ENCODE assay signal across 11 cellular contexts in genomic region chr15:74400915-74401757, GRCh38. TPM values are rescaled to one million over a fixed set of nuclear protein-coding genes. Genes with fewer than 3 reads are reported as not detected.
DNase-seq lines count a peak whose midpoint lies in the region; ATAC-seq, FAIRE-seq and TF ChIP-seq lines count a peak whose summit lies in the region.
"Had no signal": no experiment of that assay in that cellular context is flagged by ENCODE, and none has a peak within 500 bp of the region (broad histone marks: within the 10 kb centered on the region; RNA-seq: fewer than 3 reads in every experiment).

No MANE protein-coding gene starts in this region.

- no peak overlapping the region for H4K8ac ChIP-seq in trophoblast cell (ENCODE audit: low read depth, low read length)

- intact Hi-C loops in activated T-helper 1 cell treated with anti-CD3 and anti-CD28 coated beads, Interleukin-12 subunit alpha, Interleukin-12 subunit beta, Interleukin-2, Interleukin-4 antibody, amounts not matched to agents 30 ng/mL and 10 ng/mL and 1 ng/mL, durations not matched to agents 14 hours and 24 hours and 36 hours (cut with micrococcal nuclease) = no loop called here

- no peak overlapping the region for H3K4me2 ChIP-seq in trophoblast cell (ENCODE audit: low read length)

- H2AK5ac ChIP-seq in trophoblast cell (ENCODE audit: low read length) = no peak overlapping the region

- no peak overlapping the region for H3K14ac ChIP-seq in trophoblast cell (ENCODE audit: low read length)

- H3K4me1 ChIP-seq in trophoblast cell (ENCODE audit: control insufficient read depth in 1 of 2, insufficient read depth in 2 of 2, low read length in 2 of 2) = peaks cover 26 to 28% of the 10 kb centered on the region in 2 experiments

- peak overlapping the region; percentile 8 for H2BK120ac ChIP-seq in trophoblast cell (ENCODE audit: insufficient read depth, low read length, poor library complexity)

- peaks cover 47 to 82% (median 79%) of the 10 kb centered on the region in 3 donors for H3K4me1 Mint-ChIP-seq in IgD-negative memory B cell
- H3K4me1 Mint-ChIP-seq in activated T-helper 1 cell treated with anti-CD3 and anti-CD28 coated beads, Interleukin-12 subunit alpha, Interleukin-12 subunit beta, Interleukin-2, Interleukin-4 antibody, amounts not matched to agents 30 ng/mL and 10 ng/mL and 1 ng/mL, durations not matched to agents 14 hours and 24 hours and 36 hours (ENCODE audit: low read depth) = peaks cover 94% of the 10 kb centered on the region

- peaks cover 22% of the 10 kb centered on the region for H3K79me1 ChIP-seq in trophoblast cell (ENCODE audit: low read length)

- H2AFZ ChIP-seq in trophoblast cell (ENCODE audit: insufficient read depth, low read length, poor library complexity) = no peak overlapping the region

- no peaks in the 10 kb centered on the region for H3K9me3 Mint-ChIP-seq in IgD-negative memory B cell
- no peaks in the 10 kb centered on the region for H3K9me3 Mint-ChIP-seq in activated T-helper 1 cell treated with anti-CD3 and anti-CD28 coated beads, Interleukin-12 subunit alpha, Interleukin-12 subunit beta, Interleukin-2, Interleukin-4 antibody, amounts not matched to agents 30 ng/mL and 10 ng/mL and 1 ng/mL, durations not matched to agents 14 hours and 24 hours and 36 hours
- H3K9me3 Mint-ChIP-seq: endodermal cell had no signal

- H3K18ac ChIP-seq in trophoblast cell (ENCODE audit: low read length) = no peak overlapping the region

- H2BK12ac ChIP-seq in trophoblast cell (ENCODE audit: low read length) = no peak overlapping the region

- no CpG with 5 or more reads among the region's 11 CpGs for WGBS in trophoblast cell (ENCODE audit: extremely low coverage, insufficient coverage, insufficient read length)

- peak overlapping the region in 3 of 4 donors; percentile 44 to 88 (median 71) for H3K4me3 Mint-ChIP-seq in IgD-negative memory B cell
- peak overlapping the region; percentile 57 for H3K4me3 Mint-ChIP-seq in activated T-helper 1 cell treated with anti-CD3 and anti-CD28 coated beads, Interleukin-12 subunit alpha, Interleukin-12 subunit beta, Interleukin-2, Interleukin-4 antibody, amounts not matched to agents 30 ng/mL and 10 ng/mL and 1 ng/mL, durations not matched to agents 14 hours and 24 hours and 36 hours
- H3K4me3 Mint-ChIP-seq: endodermal cell had no signal

- FAIRE-seq in GM12891 (lab: Jason Lieb, UNC) = peak; percentile 84

- peak overlapping the region; percentile 4 for H4K91ac ChIP-seq in trophoblast cell (ENCODE audit: low read depth, low read length)

- no peak overlapping the region for H3K27ac ChIP-seq in trophoblast cell (ENCODE audit: low read depth, low read length)

- no peak overlapping the region for H3K9ac ChIP-seq in trophoblast cell (ENCODE audit: low read length)

- no peaks in the 10 kb centered on the region for H3K36me3 Mint-ChIP-seq in IgD-negative memory B cell
- peaks cover 18% of the 10 kb centered on the region for H3K36me3 Mint-ChIP-seq in activated T-helper 1 cell treated with anti-CD3 and anti-CD28 coated beads, Interleukin-12 subunit alpha, Interleukin-12 subunit beta, Interleukin-2, Interleukin-4 antibody, amounts not matched to agents 30 ng/mL and 10 ng/mL and 1 ng/mL, durations not matched to agents 14 hours and 24 hours and 36 hours (ENCODE audit: low read depth)

- H4K12ac ChIP-seq in trophoblast cell (ENCODE audit: low read depth, low read length) = no peak overlapping the region

- no peaks in the 10 kb centered on the region for H3K27me3 Mint-ChIP-seq in IgD-negative memory B cell
- no peaks in the 10 kb centered on the region for H3K27me3 Mint-ChIP-seq in activated T-helper 1 cell treated with anti-CD3 and anti-CD28 coated beads, Interleukin-12 subunit alpha, Interleukin-12 subunit beta, Interleukin-2, Interleukin-4 antibody, amounts not matched to agents 30 ng/mL and 10 ng/mL and 1 ng/mL, durations not matched to agents 14 hours and 24 hours and 36 hours (ENCODE audit: insufficient read depth)

- H3K27me3 ChIP-seq in trophoblast cell (ENCODE audit: insufficient read depth, low read length) = no peaks in the 10 kb centered on the region

- peaks cover 4% of the 10 kb centered on the region for H3K79me2 ChIP-seq in trophoblast cell (ENCODE audit: control insufficient read depth, insufficient read depth, low read length, poor library complexity)

- ATAC-seq in GM18498 (IDR thresholded peaks at IDR 0.05; ENCODE audit: unreplicated experiment) = no peak
- no peak for ATAC-seq in GM21576 (IDR thresholded peaks at IDR 0.05; ENCODE audit: unreplicated experiment)
- ATAC-seq in HG03139 (IDR thresholded peaks at IDR 0.05; ENCODE audit: unreplicated experiment) = no peak
- ATAC-seq: right cardiac atrium had no signal

- H3K27ac Mint-ChIP-seq in IgD-negative memory B cell = peak overlapping the region; percentile 74 to 94 (median 78)
- peak overlapping the region; percentile 85 for H3K27ac Mint-ChIP-seq in activated T-helper 1 cell treated with anti-CD3 and anti-CD28 coated beads, Interleukin-12 subunit alpha, Interleukin-12 subunit beta, Interleukin-2, Interleukin-4 antibody, amounts not matched to agents 30 ng/mL and 10 ng/mL and 1 ng/mL, durations not matched to agents 14 hours and 24 hours and 36 hours
- H3K27ac Mint-ChIP-seq: endodermal cell had no signal

- no peaks in the 10 kb centered on the region for H3K36me3 ChIP-seq in trophoblast cell (ENCODE audit: control insufficient read depth in 1 of 2, insufficient read depth in 2 of 2, low read length in 2 of 2)

- no peak overlapping the region for H2BK5ac ChIP-seq in trophoblast cell (ENCODE audit: low read depth, low read length, poor library complexity)

- DNase-seq in GM12891 (ENCODE audit: insufficient read length, low spot score) (no peak), trophoblast cell (no peak)
- DNase-seq in activated T-helper 1 cell treated with anti-CD3 and anti-CD28 coated beads, Interleukin-12 subunit alpha, Interleukin-12 subunit beta, Interleukin-2, Interleukin-4 antibody, amounts not matched to agents 30 ng/mL and 10 ng/mL and 1 ng/mL, durations not matched to agents 14 hours and 24 hours and 36 hours (ENCODE audit: low spot score) = no peak
- DNase-seq: endodermal cell, SHP77, substantia nigra had no signal

- no peak overlapping the region for H3K23ac ChIP-seq in trophoblast cell (ENCODE audit: low read length)

- H3K9me3 ChIP-seq in trophoblast cell (ENCODE audit: insufficient read depth, low read depth, low read length) = peaks cover 8% of the 10 kb centered on the region

- H3K4ac ChIP-seq in trophoblast cell (ENCODE audit: low read depth, low read length) = no peak overlapping the region

- no peak; the same call in none of the 2 replicates for TF ChIP-seq POLR2A in GM12891 (IDR thresholded peaks at IDR 0.05; ENCODE audit: low read depth, low read length)

- H3K4me3 ChIP-seq in trophoblast cell (ENCODE audit: low read depth, low read length) = no peak overlapping the region

TF ChIP-seq in GM12891, 5 proteins besides CTCF, POLR2A, EP300 and RAD21:
- TF ChIP-seq POLR2AphosphoS5 (IDR thresholded peaks at IDR 0.05; ENCODE audit: low read depth, low read length) (peak; percentile 81), PAX5 (IDR thresholded peaks at IDR 0.05; ENCODE audit: insufficient read depth, low read length, severe bottlenecking) (peak; percentile 63), TAF1 (IDR thresholded peaks at IDR 0.05; ENCODE audit: low read depth, low read length) (no peak), POU2F2 (IDR thresholded peaks at IDR 0.05; ENCODE audit: low read depth, low read length) (0 out of 2 replicates have a peak, but pooled peaks have one; percentile 5), SPI1 (IDR thresholded peaks at IDR 0.05; ENCODE audit: low read depth, low read length) (no peak)

RNA-seq across cellular contexts. Expression of gene SEMA7A, which starts 32.6 kb away (rescaled TPM):
- 51.0 TPM for polyA plus RNA-seq in GM12891 (2012; ENCODE audit: low read depth, missing spikeins)
- 5.0 TPM for polyA plus RNA-seq in IgD-negative memory B cell
- total RNA-seq in activated T-helper 1 cell treated with anti-CD3 and anti-CD28 coated beads, Interleukin-12 subunit alpha, Interleukin-12 subunit beta, Interleukin-2, Interleukin-4 antibody, amounts not matched to agents 30 ng/mL and 10 ng/mL and 1 ng/mL, durations not matched to agents 14 hours and 24 hours and 36 hours = 102 TPM in 2 replicates
- polyA plus RNA-seq in trophoblast cell (2013) = 135 and 149 TPM in 2 replicates

RNA-seq across cellular contexts. Expression of gene CYP11A1, which starts 33.7 kb away (rescaled TPM):
- 0.54 TPM for polyA plus RNA-seq in GM12891 (2012; ENCODE audit: low read depth, missing spikeins)
- polyA plus RNA-seq in IgD-negative memory B cell = not detected
- total RNA-seq in activated T-helper 1 cell treated with anti-CD3 and anti-CD28 coated beads, Interleukin-12 subunit alpha, Interleukin-12 subunit beta, Interleukin-2, Interleukin-4 antibody, amounts not matched to agents 30 ng/mL and 10 ng/mL and 1 ng/mL, durations not matched to agents 14 hours and 24 hours and 36 hours = not detected in 2 replicates
- 217 and 235 TPM in 2 replicates for polyA plus RNA-seq in trophoblast cell (2013)

RNA-seq across cellular contexts. Expression of gene UBL7, which starts 59.8 kb away (rescaled TPM):
- 105 TPM for polyA plus RNA-seq in GM12891 (2012; ENCODE audit: low read depth, missing spikeins)
- polyA plus RNA-seq in IgD-negative memory B cell = 123 TPM
- total RNA-seq in activated T-helper 1 cell treated with anti-CD3 and anti-CD28 coated beads, Interleukin-12 subunit alpha, Interleukin-12 subunit beta, Interleukin-2, Interleukin-4 antibody, amounts not matched to agents 30 ng/mL and 10 ng/mL and 1 ng/mL, durations not matched to agents 14 hours and 24 hours and 36 hours = 55.4 and 56.0 TPM in 2 replicates
- 34.6 and 35.4 TPM in 2 replicates for polyA plus RNA-seq in trophoblast cell (2013)
